In genomic region chr11:61445535-61445934, GRCh38 we compare ENCODE assay signal across 9 cellular contexts. TPM values are rescaled to one million over a fixed set of nuclear protein-coding genes. Genes with fewer than 3 reads are reported as not detected.
DNase-seq lines count a peak whose midpoint lies in the region; ATAC-seq and TF ChIP-seq lines count a peak whose summit lies in the region.
"Had no signal": no experiment of that assay in that cellular context is flagged by ENCODE, and none has a peak within 500 bp of the region (broad histone marks: within the 10 kb centered on the region; RNA-seq: fewer than 3 reads in every experiment).

No MANE protein-coding gene starts in this region.

- H3K9ac ChIP-seq in subcutaneous abdominal adipose tissue (ENCODE audit: low read length in 5 of 5), result no peak overlapping the region

- DNase-seq in NCI-H2171 treated with DMSO at 0.1 percent for 48 hours (lab: John Stamatoyannopoulos, UW) (peak; percentile 23), NCI-H2171 (lab: John Stamatoyannopoulos, UW) (no peak), NCI-H510A (lab: John Stamatoyannopoulos, UW) (peak; percentile 16), esophagus muscularis mucosa (ENCODE audit: extremely low spot score) (no peak), immature natural killer cell (no peak), NCI-H2107 treated with DMSO at 0.1 percent for 48 hours (lab: John Stamatoyannopoulos, UW; ENCODE audit: unreplicated experiment) (no peak)

- no peaks in the 10 kb centered on the region for H3K27me3 Mint-ChIP-seq in immature natural killer cell (ENCODE audit: low read depth in 3 of 3)

- H3K4me3 ChIP-seq in esophagus muscularis mucosa (no peak overlapping the region), subcutaneous abdominal adipose tissue (ENCODE audit: low read depth in 1 of 5, low read length in 5 of 5) (no peak overlapping the region)
- H3K4me3 ChIP-seq: testis had no signal

- H3K27ac ChIP-seq in esophagus muscularis mucosa (replicated peaks in 1 of 4) (peak overlapping the region; percentile 38 to 77 (median 74)), subcutaneous abdominal adipose tissue (ENCODE audit: low read depth, low read length) (peak overlapping the region; percentile 48)

- no peak overlapping the region for H3K4me3 Mint-ChIP-seq in immature natural killer cell

- H3K36me3 ChIP-seq in esophagus muscularis mucosa, result peaks cover 3 to 92% (median 53%) of the 10 kb centered on the region in 4 donors
- H3K36me3 ChIP-seq in subcutaneous abdominal adipose tissue (ENCODE audit: control insufficient read depth in 5 of 5, insufficient read depth in 5 of 5, low read length in 5 of 5), result peaks cover 11 to 66% (median 44%) of the 10 kb centered on the region in 5 donors

- peaks cover 17 to 33% (median 21%) of the 10 kb centered on the region in 3 donors for H3K36me3 Mint-ChIP-seq in immature natural killer cell

- no peaks in the 10 kb centered on the region for H3K9me3 Mint-ChIP-seq in immature natural killer cell

- WGBS in esophagus muscularis mucosa, result 82% methylated on average over 4 of the region's 4 CpGs

- H3K9me3 ChIP-seq in esophagus muscularis mucosa, result no peaks in the 10 kb centered on the region
- no peaks in the 10 kb centered on the region for H3K9me3 ChIP-seq in subcutaneous abdominal adipose tissue (ENCODE audit: control insufficient read depth in 5 of 5, low read length in 5 of 5)
- H3K9me3 ChIP-seq: testis had no signal

- ATAC-seq in HG03025 (IDR thresholded peaks at IDR 0.05; ENCODE audit: low FRiP score, unreplicated experiment), result no peak

- no peak overlapping the region for H3K27ac Mint-ChIP-seq in immature natural killer cell

- peaks cover 8 to 28% of the 10 kb centered on the region in 2 donors for H3K4me1 Mint-ChIP-seq in immature natural killer cell

- H3K27me3 ChIP-seq in esophagus muscularis mucosa, result no peaks in the 10 kb centered on the region
- H3K27me3 ChIP-seq in subcutaneous abdominal adipose tissue (ENCODE audit: control insufficient read depth in 5 of 5, insufficient read depth in 4 of 5, low read length in 5 of 5), result no peaks in the 10 kb centered on the region
- H3K27me3 ChIP-seq: testis had no signal

- peaks cover 37 to 42% (median 40%) of the 10 kb centered on the region in 4 donors for H3K4me1 ChIP-seq in esophagus muscularis mucosa
- H3K4me1 ChIP-seq in subcutaneous abdominal adipose tissue (ENCODE audit: control insufficient read depth in 5 of 5, insufficient read depth in 5 of 5, low read length in 5 of 5), result peaks cover 0 to 30% (median 23%) of the 10 kb centered on the region in 5 donors

- no peak for TF ChIP-seq POLR2A in esophagus muscularis mucosa (IDR thresholded peaks at IDR 0.05; ENCODE audit: low read depth)

- no peak for TF ChIP-seq EP300 in esophagus muscularis mucosa (IDR thresholded peaks at IDR 0.05)

- no peak for TF ChIP-seq CTCF in esophagus muscularis mucosa (IDR thresholded peaks at IDR 0.05)

- intact Hi-C loops in esophagus muscularis mucosa (cut with DNase I), result loop anchor here (10.0 kb wide), 1 partner anchor 189 kb away; no protein-coding TSS in a partner anchor

RNA-seq across cellular contexts. Expression of gene SDHAF2, which starts 15.6 kb away (rescaled TPM):
- 10 to 100 TPM; 29.0 to 71.0 (median 48.3) TPM for total RNA-seq in esophagus muscularis mucosa
- polyA plus RNA-seq in immature natural killer cell, result 100 to 1,000 TPM in 2 of 3 donors, 10 to 100 TPM in 1; 93.7 to 129 (median 118) TPM

RNA-seq across cellular contexts. Expression of gene CPSF7, which starts 15.8 kb away (rescaled TPM):
- 10 to 100 TPM; 29.9 to 45.2 (median 40.7) TPM for total RNA-seq in esophagus muscularis mucosa
- 10 to 100 TPM; 11.9 to 34.0 (median 14.8) TPM for polyA plus RNA-seq in immature natural killer cell

RNA-seq across cellular contexts. Expression of gene TMEM216, which starts 53.1 kb away (rescaled TPM):
- 10 to 100 TPM in 1 of 4 donors, 1 to 10 TPM in 3; 6.2 to 12.3 (median 8.2) TPM for total RNA-seq in esophagus muscularis mucosa
- polyA plus RNA-seq in immature natural killer cell, result 10 to 100 TPM; 49.8 to 63.7 (median 51.1) TPM

Comparison
In these comparisons a context has a peak if more than half of its experiments do, and no peak if none do; other contexts are left out.
1. DNase-seq: peak in NCI-H2171 treated with DMSO at 0.1 percent for 48 hours (single experiment) and NCI-H510A (single experiment); none in NCI-H2171 (single experiment), esophagus muscularis mucosa (single experiment), immature natural killer cell (0 of 3) and NCI-H2107 treated with DMSO at 0.1 percent for 48 hours (single experiment).